ENCODE assay signal across 30 cellular contexts in the genomic region with DNA sequence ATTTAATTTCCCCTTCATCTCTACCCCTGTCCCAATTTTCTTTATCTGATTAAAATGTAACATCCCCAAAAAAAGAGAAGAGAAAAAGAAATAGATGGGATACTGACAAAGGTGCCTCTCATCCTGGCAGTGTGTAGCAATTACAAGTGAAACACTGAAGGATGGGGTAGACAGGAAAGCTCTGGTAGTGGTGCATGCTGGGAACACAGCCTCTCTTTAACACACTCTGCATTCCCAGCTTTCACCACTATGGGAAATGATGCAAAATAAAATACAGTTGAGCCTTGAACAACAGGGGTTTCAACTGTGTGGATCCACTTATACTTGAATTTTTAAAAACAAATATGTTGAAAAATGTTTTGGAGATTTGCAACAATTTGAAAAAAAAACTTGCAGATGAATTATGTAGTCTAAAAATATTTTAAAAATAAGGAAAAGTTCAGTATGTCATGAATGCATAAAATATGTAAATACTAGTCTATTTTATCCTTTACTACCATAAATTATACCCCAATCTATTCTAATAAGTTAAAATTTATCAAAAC.
DNase-seq lines count a peak whose midpoint lies in the region; ATAC-seq and TF ChIP-seq lines count a peak whose summit lies in the region.
"Had no signal": no experiment of that assay in that cellular context is flagged by ENCODE, and none has a peak within 500 bp of the region (broad histone marks: within the 10 kb centered on the region; RNA-seq: fewer than 3 reads in every experiment).

No MANE protein-coding gene starts in this region.

- H3K27ac Mint-ChIP-seq in progenitor cell of endocrine pancreas, result no peak overlapping the region
- no peak overlapping the region for H3K27ac Mint-ChIP-seq in activated naive CD8-positive, alpha-beta T cell treated with anti-CD3 and anti-CD28 coated beads, Interleukin-2, amount 50 U/mL, for 24 hours
- H3K27ac Mint-ChIP-seq: activated CD4-positive, alpha-beta memory T cell treated with anti-CD3 and anti-CD28 coated beads, Interleukin-2, amount 10 ng/mL, durations not matched to agents 7 days and 5 days; activated T-helper 17 cell treated with anti-CD3 and anti-CD28 coated beads, Interleukin-2, amount 50 U/mL, for 72 hours; HFFc6; immature natural killer cell; natural killer cell; stimulated activated naive CD8-positive, alpha-beta T cell treated with anti-CD3 and anti-CD28 coated beads, Interleukin-15, Interleukin-2, amounts not matched to agents 100 ng/mL and 50 ng/mL, for 24 hours; T-helper 17 cell had no signal

- DNase-seq in DMS53 (lab: John Stamatoyannopoulos, UW), result peak; percentile 36
- DNase-seq in DMS53 treated with DMSO at 0.1 percent for 48 hours (lab: John Stamatoyannopoulos, UW; ENCODE audit: unreplicated experiment), result no peak
- DNase-seq in NAMALWA (ENCODE audit: low spot score), result peak; percentile 13
- peak; percentile 18 for DNase-seq in choroid plexus epithelial cell (ENCODE audit: low read depth)
- no peak for DNase-seq in progenitor cell of endocrine pancreas (ENCODE audit: low spot score, unreplicated experiment)
- DNase-seq in activated naive CD8-positive, alpha-beta T cell treated with anti-CD3 and anti-CD28 coated beads, Interleukin-2, amount 50 U/mL, for 24 hours, result no peak
- DNase-seq: 8988T; activated CD4-positive, alpha-beta memory T cell treated with anti-CD3 and anti-CD28 coated beads, Interleukin-2, amount 10 ng/mL, durations not matched to agents 7 days and 5 days; activated CD4-positive, alpha-beta T cell treated with anti-CD3 and anti-CD28 coated beads for 1 hour; activated CD8-positive, alpha-beta memory T cell treated with anti-CD3 and anti-CD28 coated beads, Interleukin-2, amount 50 U/mL, for 48 hours; activated naive CD4-positive, alpha-beta T cell treated with anti-CD3 and anti-CD28 coated beads, Interleukin-2, amount 50 U/mL, for 16 hours; amygdala; DMS79 treated with DMSO at 0.1 percent for 48 hours; foreskin melanocyte; HFFc6; immature natural killer cell; IMR-90; left ventricle myocardium superior; natural killer cell; NCI-H1092 treated with DMSO at 0.1 percent for 48 hours; NCI-H187 treated with DMSO at 0.1 percent for 48 hours; RPMI8226; small intestine; T-helper 17 cell had no signal

- no peak for ATAC-seq in activated naive CD8-positive, alpha-beta T cell treated with anti-CD3 and anti-CD28 coated beads, Interleukin-2, amount 50 U/mL, for 24 hours
- ATAC-seq in HG03521 (IDR thresholded peaks at IDR 0.05; ENCODE audit: unreplicated experiment) (no peak), HG02870 (IDR thresholded peaks at IDR 0.05; ENCODE audit: unreplicated experiment) (no peak)
- ATAC-seq: activated T-helper 17 cell treated with anti-CD3 and anti-CD28 coated beads, Interleukin-2, amount 50 U/mL, for 72 hours; left ventricle myocardium superior; natural killer cell; T-helper 17 cell had no signal

- no peak for TF ChIP-seq CTCF in choroid plexus epithelial cell (conservative IDR thresholded peaks at IDR 0.05; ENCODE audit: low read depth, low read length)
- TF ChIP-seq CTCF in progenitor cell of endocrine pancreas (IDR thresholded peaks at IDR 0.05; ENCODE audit: unreplicated experiment), result peak; percentile 21

- H3K27me3 Mint-ChIP-seq in progenitor cell of endocrine pancreas, result no peaks in the 10 kb centered on the region
- H3K27me3 Mint-ChIP-seq in activated naive CD8-positive, alpha-beta T cell treated with anti-CD3 and anti-CD28 coated beads, Interleukin-2, amount 50 U/mL, for 24 hours, result no peaks in the 10 kb centered on the region
- H3K27me3 Mint-ChIP-seq: activated CD4-positive, alpha-beta memory T cell treated with anti-CD3 and anti-CD28 coated beads, Interleukin-2, amount 10 ng/mL, durations not matched to agents 7 days and 5 days; activated T-helper 17 cell treated with anti-CD3 and anti-CD28 coated beads, Interleukin-2, amount 50 U/mL, for 72 hours; stimulated activated naive CD8-positive, alpha-beta T cell treated with anti-CD3 and anti-CD28 coated beads, Interleukin-15, Interleukin-2, amounts not matched to agents 100 ng/mL and 50 ng/mL, for 24 hours; T-helper 17 cell had no signal

- H3K36me3 Mint-ChIP-seq in progenitor cell of endocrine pancreas (ENCODE audit: insufficient read depth), result no peaks in the 10 kb centered on the region
- no peaks in the 10 kb centered on the region for H3K36me3 Mint-ChIP-seq in activated naive CD8-positive, alpha-beta T cell treated with anti-CD3 and anti-CD28 coated beads, Interleukin-2, amount 50 U/mL, for 24 hours (ENCODE audit: low read depth)
- H3K36me3 Mint-ChIP-seq: immature natural killer cell, natural killer cell had no signal

- no peak overlapping the region for H3K4me3 Mint-ChIP-seq in progenitor cell of endocrine pancreas (ENCODE audit: low read depth)
- H3K4me3 Mint-ChIP-seq in activated naive CD8-positive, alpha-beta T cell treated with anti-CD3 and anti-CD28 coated beads, Interleukin-2, amount 50 U/mL, for 24 hours, result no peak overlapping the region
- H3K4me3 Mint-ChIP-seq: activated CD4-positive, alpha-beta memory T cell treated with anti-CD3 and anti-CD28 coated beads, Interleukin-2, amount 10 ng/mL, durations not matched to agents 7 days and 5 days; activated T-helper 17 cell treated with anti-CD3 and anti-CD28 coated beads, Interleukin-2, amount 50 U/mL, for 72 hours; HFFc6; immature natural killer cell; natural killer cell; stimulated activated naive CD8-positive, alpha-beta T cell treated with anti-CD3 and anti-CD28 coated beads, Interleukin-15, Interleukin-2, amounts not matched to agents 100 ng/mL and 50 ng/mL, for 24 hours; T-helper 17 cell had no signal

- H3K4me1 Mint-ChIP-seq in progenitor cell of endocrine pancreas (ENCODE audit: low read depth), result no peaks in the 10 kb centered on the region
- H3K4me1 Mint-ChIP-seq in activated naive CD8-positive, alpha-beta T cell treated with anti-CD3 and anti-CD28 coated beads, Interleukin-2, amount 50 U/mL, for 24 hours, result no peaks in the 10 kb centered on the region
- H3K4me1 Mint-ChIP-seq: activated CD4-positive, alpha-beta memory T cell treated with anti-CD3 and anti-CD28 coated beads, Interleukin-2, amount 10 ng/mL, durations not matched to agents 7 days and 5 days; activated T-helper 17 cell treated with anti-CD3 and anti-CD28 coated beads, Interleukin-2, amount 50 U/mL, for 72 hours; immature natural killer cell; natural killer cell; T-helper 17 cell had no signal

- H3K9me3 Mint-ChIP-seq in progenitor cell of endocrine pancreas (ENCODE audit: low read depth), result no peaks in the 10 kb centered on the region
- H3K9me3 Mint-ChIP-seq in activated naive CD8-positive, alpha-beta T cell treated with anti-CD3 and anti-CD28 coated beads, Interleukin-2, amount 50 U/mL, for 24 hours, result no peaks in the 10 kb centered on the region
- H3K9me3 Mint-ChIP-seq: activated CD4-positive, alpha-beta memory T cell treated with anti-CD3 and anti-CD28 coated beads, Interleukin-2, amount 10 ng/mL, durations not matched to agents 7 days and 5 days; activated T-helper 17 cell treated with anti-CD3 and anti-CD28 coated beads, Interleukin-2, amount 50 U/mL, for 72 hours; HFFc6; stimulated activated naive CD8-positive, alpha-beta T cell treated with anti-CD3 and anti-CD28 coated beads, Interleukin-15, Interleukin-2, amounts not matched to agents 100 ng/mL and 50 ng/mL, for 24 hours had no signal

- H3K4me3 ChIP-seq in choroid plexus epithelial cell (ENCODE audit: low read depth, low read length), result no peak overlapping the region
- H3K4me3 ChIP-seq: esophagus muscularis mucosa, SJSA1 had no signal

Comparison
In these comparisons a context has a peak if more than half of its experiments do, and no peak if none do; other contexts are left out.
1. DNase-seq: peak in DMS53 (single experiment), NAMALWA (single experiment) and choroid plexus epithelial cell (single experiment); none in DMS53 treated with DMSO at 0.1 percent for 48 hours (single experiment), progenitor cell of endocrine pancreas (single experiment) and activated naive CD8-positive, alpha-beta T cell treated with anti-CD3 and anti-CD28 coated beads, Interleukin-2, amount 50 U/mL, for 24 hours (single experiment).